ENCODE assay signal across 24 cellular contexts in genomic region chr2:134107402-134107801, GRCh38.
"Had no signal": no experiment of that assay in that cellular context is flagged by ENCODE, and none has a peak within 500 bp of the region (broad histone marks: within the 10 kb centered on the region; RNA-seq: fewer than 3 reads in every experiment).

No MANE protein-coding gene starts in this region.

- H3K27ac ChIP-seq: coronary artery, epithelial cell of prostate, gastroesophageal sphincter, stomach, transverse colon had no signal

- H3K4me1 ChIP-seq: gastroesophageal sphincter, transverse colon had no signal

- H3K9me3 ChIP-seq: mucosa of descending colon had no signal

- ATAC-seq: gastroesophageal sphincter; left colon; mucosa of descending colon; stimulated activated memory B cell treated with anti-CD40 and anti-IgM and Interleukin-4, amounts not matched to agents 10 μg/mL and 1 μg/mL and 100 μg/mL, for 72 hours had no signal

- DNase-seq: activated CD4-positive, alpha-beta memory T cell treated with anti-CD3 and anti-CD28 coated beads for 36 hours; activated CD4-positive, alpha-beta T cell treated with anti-CD3 and anti-CD28 coated beads for 48 hours; activated naive CD4-positive, alpha-beta T cell treated with Interleukin-2 at 50 U/mL for 16 hours; activated naive CD8-positive, alpha-beta T cell treated with anti-CD3 and anti-CD28 coated beads for 36 hours; activated T-cell treated with anti-CD3 and anti-CD28 coated beads, Interleukin-2, amount 50 U/mL, for 48 hours; amniotic stem cell; cerebellar nuclear complex; hypothalamus; left colon; mucosa of descending colon; nephron progenitor cell; nucleus accumbens; posterior cingulate gyrus; small intestine; stimulated activated CD4-positive, alpha-beta T cell treated with anti-CD3 and anti-CD28 coated beads, Interleukin-2, amount 100 ng/mL, for 24 hours; stomach; transverse colon had no signal

- H3K27me3 ChIP-seq: gastroesophageal sphincter, stomach, transverse colon had no signal

- H3K4me3 ChIP-seq: coronary artery, gastroesophageal sphincter, mucosa of descending colon, stomach, transverse colon had no signal

- H3K36me3 ChIP-seq: gastroesophageal sphincter, stomach, transverse colon had no signal

- FAIRE-seq: bronchial epithelial cell, keratinocyte, small intestine, urothelium cell line had no signal
